ENCODE assay signal across 15 cellular contexts in genomic region chr1:204478921-204479320, GRCh38. TPM values are rescaled to one million over a fixed set of nuclear protein-coding genes. Genes with fewer than 3 reads are reported as not detected.
DNase-seq lines count a peak whose midpoint lies in the region; ATAC-seq and TF ChIP-seq lines count a peak whose summit lies in the region.
"Had no signal": no experiment of that assay in that cellular context is flagged by ENCODE, and none has a peak within 500 bp of the region (broad histone marks: within the 10 kb centered on the region; RNA-seq: fewer than 3 reads in every experiment).

No MANE protein-coding gene starts in this region.

- peaks cover 58% of the 10 kb centered on the region for H3K79me2 ChIP-seq in DND-41 (ENCODE audit: insufficient read depth, low read length)

- no peaks in the 10 kb centered on the region for H3K9me3 ChIP-seq in DND-41 (ENCODE audit: insufficient read depth, low read length, severe bottlenecking)
- no peaks in the 10 kb centered on the region for H3K9me3 ChIP-seq in lower lobe of right lung
- H3K9me3 ChIP-seq in BE2C, result no peaks in the 10 kb centered on the region

- no peaks in the 10 kb centered on the region for H3K27me3 Mint-ChIP-seq in stimulated activated naive CD8-positive, alpha-beta T cell treated with anti-CD3 and anti-CD28 coated beads, Interleukin-15, amount 100 ng/mL, for 72 hours
- H3K27me3 Mint-ChIP-seq in activated CD4-positive, alpha-beta memory T cell treated with anti-CD3 and anti-CD28 coated beads for 36 hours, result no peaks in the 10 kb centered on the region
- H3K27me3 Mint-ChIP-seq: activated naive CD4-positive, alpha-beta T cell treated with anti-CD3 and anti-CD28 coated beads, Interleukin-2, amount 50 U/mL, for 24 hours; progenitor cell of endocrine pancreas had no signal

- peaks cover 14% of the 10 kb centered on the region; the same call in 1 of the 2 replicates for H3K36me3 ChIP-seq in DND-41 (ENCODE audit: insufficient read depth, low read length)
- H3K36me3 ChIP-seq in lower lobe of right lung, result no peaks in the 10 kb centered on the region
- no peaks in the 10 kb centered on the region for H3K36me3 ChIP-seq in BE2C

- DNase-seq in DND-41 (no peak), lower lobe of right lung (no peak), BE2C (no peak)
- no peak for DNase-seq in stimulated activated naive CD8-positive, alpha-beta T cell treated with anti-CD3 and anti-CD28 coated beads, Interleukin-15, amount 100 ng/mL, for 72 hours
- no peak for DNase-seq in activated CD4-positive, alpha-beta memory T cell treated with anti-CD3 and anti-CD28 coated beads for 36 hours
- no peak for DNase-seq in activated T-cell treated with anti-CD3 and anti-CD28 coated beads, Interleukin-2, amount 50 U/mL, for 48 hours
- DNase-seq: activated CD8-positive, alpha-beta memory T cell treated with anti-CD3 and anti-CD28 coated beads, Interleukin-2, amount 50 U/mL, for 48 hours; MM.1S; NCI-H2081; NCI-H748 treated with DMSO at 0.1 percent for 48 hours; SW 1271 had no signal

- H2AFZ ChIP-seq in DND-41 (ENCODE audit: low read depth, low read length), result no peak overlapping the region

- H3K4me1 Mint-ChIP-seq in stimulated activated naive CD8-positive, alpha-beta T cell treated with anti-CD3 and anti-CD28 coated beads, Interleukin-15, amount 100 ng/mL, for 72 hours, result peaks cover 78% of the 10 kb centered on the region
- peaks cover 64% of the 10 kb centered on the region for H3K4me1 Mint-ChIP-seq in activated CD4-positive, alpha-beta memory T cell treated with anti-CD3 and anti-CD28 coated beads for 36 hours (ENCODE audit: low read depth)

- no peak overlapping the region for H3K4me2 ChIP-seq in DND-41 (ENCODE audit: insufficient read depth, low read length)

- peaks cover 35% of the 10 kb centered on the region for H3K4me1 ChIP-seq in DND-41 (ENCODE audit: insufficient read depth, low read length)
- H3K4me1 ChIP-seq in lower lobe of right lung, result peaks cover 87% of the 10 kb centered on the region
- peaks cover 12% of the 10 kb centered on the region for H3K4me1 ChIP-seq in BE2C

- H4K20me1 ChIP-seq in DND-41 (ENCODE audit: insufficient read depth, low read length), result peaks cover 26% of the 10 kb centered on the region

- H3K9me3 Mint-ChIP-seq in stimulated activated naive CD8-positive, alpha-beta T cell treated with anti-CD3 and anti-CD28 coated beads, Interleukin-15, amount 100 ng/mL, for 72 hours, result no peaks in the 10 kb centered on the region
- H3K9me3 Mint-ChIP-seq in activated CD4-positive, alpha-beta memory T cell treated with anti-CD3 and anti-CD28 coated beads for 36 hours, result no peaks in the 10 kb centered on the region
- H3K9me3 Mint-ChIP-seq: activated naive CD4-positive, alpha-beta T cell treated with anti-CD3 and anti-CD28 coated beads, Interleukin-2, amount 50 U/mL, for 24 hours had no signal

- no peak overlapping the region for H3K4me3 ChIP-seq in DND-41 (ENCODE audit: low read depth in 1 of 2, low read length in 2 of 2)
- no peak overlapping the region for H3K4me3 ChIP-seq in lower lobe of right lung
- no peak overlapping the region for H3K4me3 ChIP-seq in BE2C (ENCODE audit: low read depth, low read length)

- no peak overlapping the region for H3K9ac ChIP-seq in DND-41 (ENCODE audit: low read depth, low read length)

- ATAC-seq in DND-41 (ENCODE audit: insufficient read depth, low read depth) (no peak), lower lobe of right lung (no peak), GM21786 (IDR thresholded peaks at IDR 0.05; ENCODE audit: unreplicated experiment) (no peak)
- ATAC-seq in stimulated activated naive CD8-positive, alpha-beta T cell treated with anti-CD3 and anti-CD28 coated beads, Interleukin-15, amount 100 ng/mL, for 72 hours, result no peak

- H3K36me3 Mint-ChIP-seq in activated CD4-positive, alpha-beta memory T cell treated with anti-CD3 and anti-CD28 coated beads for 36 hours, result peaks cover 3% of the 10 kb centered on the region
- H3K36me3 Mint-ChIP-seq: activated naive CD4-positive, alpha-beta T cell treated with anti-CD3 and anti-CD28 coated beads, Interleukin-2, amount 50 U/mL, for 24 hours had no signal

- CTCF ChIA-PET in activated CD4-positive, alpha-beta memory T cell treated with anti-CD3 and anti-CD28 coated beads for 36 hours (lab: Charles Lee), result interaction anchor here (0.5 to 4.3 kb wide), 9 partner anchors 10 to 866 kb away, joined by 3 to 25 read pairs (median 8); partner anchors contain the start of gene PIK3C2B

- POLR2A ChIA-PET in activated CD4-positive, alpha-beta memory T cell treated with anti-CD3 and anti-CD28 coated beads for 36 hours (lab: Charles Lee), result interaction anchor here (0.7 to 2.6 kb wide), 2 partner anchors 15 kb away, joined by 3 to 11 read pairs; partner anchors contain the start of gene PIK3C2B

- no peaks in the 10 kb centered on the region for H3K27me3 ChIP-seq in DND-41 (ENCODE audit: insufficient read depth, low read length, poor library complexity)
- no peaks in the 10 kb centered on the region for H3K27me3 ChIP-seq in lower lobe of right lung (ENCODE audit: low read depth)
- H3K27me3 ChIP-seq in BE2C, result no peaks in the 10 kb centered on the region

- H3K27ac ChIP-seq in DND-41 (ENCODE audit: low read length) (peak overlapping the region; percentile 23; the same call in 1 of the 2 replicates), angular gyrus (ENCODE audit: low read depth, low read length) (peak overlapping the region; percentile 92), lower lobe of right lung (peak overlapping the region; percentile 11)

- intact Hi-C loops in lower lobe of right lung (cut with DNase I), result no loop called here
- intact Hi-C loops in activated CD4-positive, alpha-beta memory T cell treated with anti-CD3 and anti-CD28 coated beads for 36 hours (cut with micrococcal nuclease), result no loop called here

- no peak for TF ChIP-seq CTCF in DND-41 (IDR thresholded peaks at IDR 0.05; ENCODE audit: borderline replicate concordance, extremely low read depth, low read length, poor library complexity, severe bottlenecking)
- TF ChIP-seq CTCF in lower lobe of right lung (IDR thresholded peaks at IDR 0.05), result no peak
- TF ChIP-seq CTCF in BE2C (IDR thresholded peaks at IDR 0.05; ENCODE audit: low read depth, low read length), result no peak

- H3K27ac Mint-ChIP-seq in stimulated activated naive CD8-positive, alpha-beta T cell treated with anti-CD3 and anti-CD28 coated beads, Interleukin-15, amount 100 ng/mL, for 72 hours, result peak overlapping the region; percentile 66 to 84
- H3K27ac Mint-ChIP-seq in activated CD4-positive, alpha-beta memory T cell treated with anti-CD3 and anti-CD28 coated beads for 36 hours, result no peak overlapping the region
- H3K27ac Mint-ChIP-seq: activated naive CD4-positive, alpha-beta T cell treated with anti-CD3 and anti-CD28 coated beads, Interleukin-2, amount 50 U/mL, for 24 hours; progenitor cell of endocrine pancreas had no signal

- no peak overlapping the region for H3K4me3 Mint-ChIP-seq in stimulated activated naive CD8-positive, alpha-beta T cell treated with anti-CD3 and anti-CD28 coated beads, Interleukin-15, amount 100 ng/mL, for 72 hours
- H3K4me3 Mint-ChIP-seq in activated CD4-positive, alpha-beta memory T cell treated with anti-CD3 and anti-CD28 coated beads for 36 hours, result no peak overlapping the region
- H3K4me3 Mint-ChIP-seq: activated naive CD4-positive, alpha-beta T cell treated with anti-CD3 and anti-CD28 coated beads, Interleukin-2, amount 50 U/mL, for 24 hours had no signal

RNA-seq across cellular contexts. Expression of gene PIK3C2B, which starts 15.7 kb away (rescaled TPM):
- total RNA-seq in lower lobe of right lung, result 50.5 TPM
- total RNA-seq in activated CD4-positive, alpha-beta memory T cell treated with anti-CD3 and anti-CD28 coated beads for 36 hours, result 10 to 100 TPM; 43.4 to 46.4 TPM
- polyA plus RNA-seq in BE2C (2012; ENCODE audit: insufficient read depth, insufficient read length, low read depth), result 51.0 TPM

RNA-seq across cellular contexts. Expression of gene MDM4, which starts 37.3 kb away (rescaled TPM):
- 77.9 TPM for total RNA-seq in lower lobe of right lung
- 10 to 100 TPM; 88.0 to 90.8 TPM for total RNA-seq in activated CD4-positive, alpha-beta memory T cell treated with anti-CD3 and anti-CD28 coated beads for 36 hours
- 8.1 TPM for polyA plus RNA-seq in BE2C (2012; ENCODE audit: insufficient read depth, insufficient read length, low read depth)

Comparison
In these comparisons a context has a peak if more than half of its experiments do, and no peak if none do; other contexts are left out.
1. H3K27ac ChIP-seq: peak in every context shown above with its lines; median percentile 92 in angular gyrus; 23 in DND-41; 11 in lower lobe of right lung.